8 cellular contexts compared by ENCODE assay signal in the genomic region with DNA sequence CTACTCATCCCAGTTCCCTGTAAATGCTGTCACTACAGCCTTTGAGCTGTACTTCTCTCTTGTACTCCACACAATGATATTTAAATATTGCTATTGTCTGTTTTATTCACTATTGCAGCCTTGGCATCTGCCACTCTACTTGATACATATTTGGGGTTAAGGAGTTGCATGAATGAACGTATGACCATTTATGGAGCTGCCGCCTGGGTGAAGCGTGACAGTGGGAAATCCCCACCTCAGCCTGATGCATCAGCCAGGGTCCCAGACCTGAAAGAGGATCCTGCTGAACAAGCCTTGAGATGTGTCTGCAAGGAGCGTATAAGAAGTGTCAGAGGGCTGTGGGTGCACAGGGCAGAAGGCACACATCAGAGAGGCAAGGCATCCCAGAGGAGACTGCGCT. TPM values are rescaled to one million over a fixed set of nuclear protein-coding genes. Genes with fewer than 3 reads are reported as not detected.
DNase-seq lines count a peak whose midpoint lies in the region; ATAC-seq and TF ChIP-seq lines count a peak whose summit lies in the region.

No MANE protein-coding gene starts in this region.

- TF ChIP-seq CTCF in GM10248 (IDR thresholded peaks at IDR 0.05; ENCODE audit: control extremely low read depth, extremely low read depth, low read depth, missing control alignments) (no peak), SK-N-SH (IDR thresholded peaks at IDR 0.05) (no peak)

- no peak overlapping the region for H2AFZ ChIP-seq in SK-N-SH (ENCODE audit: low read depth)

- no peak for TF ChIP-seq RAD21 in SK-N-SH (IDR thresholded peaks at IDR 0.05; ENCODE audit: low read length)

- CTCF ChIA-PET in GM10248 (lab: Yijun Ruan, JAX): interaction anchor here (0.9 to 4.3 kb wide), 3 partner anchors 15 to 134 kb away, joined by 3 to 50 read pairs (median 5); no protein-coding TSS in a partner anchor
- CTCF ChIA-PET in SK-N-SH (lab: Yijun Ruan, JAX): interaction anchor here (1.5 kb wide), 1 partner anchor 17 kb away, joined by 7 read pairs; no protein-coding TSS in a partner anchor

- peak overlapping the region; percentile 33 for H3K27ac Mint-ChIP-seq in memory B cell

- H3K79me2 ChIP-seq in SK-N-SH (ENCODE audit: insufficient read depth): no peaks in the 10 kb centered on the region

- DNase-seq in GM10248 (ENCODE audit: extremely low spot score) (peak; percentile 75), T follicular helper cell (ENCODE audit: low read depth) (peak; percentile 3), memory B cell (ENCODE audit: low spot score in 2 of 2) (peak; percentile 60 to 79), RKO (ENCODE audit: low spot score) (no peak), nucleus accumbens (lab: John Stamatoyannopoulos, UW) (no peak), SK-N-SH (no peak), dermis blood vessel endothelial cell (no peak)

- no peak overlapping the region for H3K4me2 ChIP-seq in SK-N-SH

- H3K9me2 ChIP-seq in SK-N-SH: no peaks in the 10 kb centered on the region

- no peak overlapping the region for H3K9ac ChIP-seq in SK-N-SH

- H3K9me3 ChIP-seq in SK-N-SH: no peaks in the 10 kb centered on the region

- peaks cover 38% of the 10 kb centered on the region for H3K4me1 Mint-ChIP-seq in memory B cell

- WGBS in SK-N-SH (ENCODE audit: low lambda C conversion rate): 80% methylated on average over 5 of the region's 5 CpGs

- no peak for TF ChIP-seq EP300 in SK-N-SH (IDR thresholded peaks at IDR 0.05; ENCODE audit: borderline replicate concordance in 1 of 2, low read depth in 1 of 2, low read length in 1 of 2)

- H3K4me1 ChIP-seq in SK-N-SH (ENCODE audit: control insufficient read depth in 1 of 2, insufficient read depth in 2 of 2, low read depth in 1 of 2, low read length in 1 of 2): peaks cover 0 to 7% of the 10 kb centered on the region in 2 experiments; a peak in 2 of 4 replicates

- peaks cover 2% of the 10 kb centered on the region for H3K27me3 Mint-ChIP-seq in memory B cell

- no peaks in the 10 kb centered on the region for H3K36me3 ChIP-seq in SK-N-SH (replicated peaks in 1 of 2; ENCODE audit: control insufficient read depth in 1 of 2, insufficient read depth in 2 of 2, low read length in 1 of 2)

- H3K9me3 Mint-ChIP-seq in memory B cell: peaks cover 2% of the 10 kb centered on the region

- no peak overlapping the region for H3K4me3 ChIP-seq in SK-N-SH (ENCODE audit: low read depth in 2 of 2, low read length in 1 of 2)

- no peaks in the 10 kb centered on the region for H3F3A ChIP-seq in SK-N-SH (replicated peaks; ENCODE audit: insufficient read depth)

- peak overlapping the region; percentile 0 for H3K4me3 Mint-ChIP-seq in memory B cell

- POLR2A ChIA-PET in GM10248 (lab: Yijun Ruan, JAX): no interaction called here
- POLR2A ChIA-PET in SK-N-SH (lab: Yijun Ruan, JAX): no interaction called here

- H3K36me3 Mint-ChIP-seq in memory B cell: no peaks in the 10 kb centered on the region

- no peaks in the 10 kb centered on the region for H4K20me1 ChIP-seq in SK-N-SH (ENCODE audit: insufficient read depth)

- no peak overlapping the region for H3K27ac ChIP-seq in SK-N-SH (ENCODE audit: low read depth in 2 of 2, low read length in 1 of 2)

- peak; percentile 81 for ATAC-seq in GM21717 (IDR thresholded peaks at IDR 0.05; ENCODE audit: unreplicated experiment)
- peak; percentile 96 for ATAC-seq in memory B cell (ENCODE audit: low read depth)

- H3K27me3 ChIP-seq in SK-N-SH (ENCODE audit: insufficient read depth): no peaks in the 10 kb centered on the region; the same call in 1 of the 2 replicates

TF ChIP-seq in SK-N-SH, 30 proteins besides CTCF, POLR2A, EP300 and RAD21:
- TF ChIP-seq NFIC (IDR thresholded peaks at IDR 0.05; ENCODE audit: borderline replicate concordance) (no peak), NRF1 (IDR thresholded peaks at IDR 0.05; ENCODE audit: low read depth, low read length) (no peak)
- TF ChIP-seq, protein P1, sequence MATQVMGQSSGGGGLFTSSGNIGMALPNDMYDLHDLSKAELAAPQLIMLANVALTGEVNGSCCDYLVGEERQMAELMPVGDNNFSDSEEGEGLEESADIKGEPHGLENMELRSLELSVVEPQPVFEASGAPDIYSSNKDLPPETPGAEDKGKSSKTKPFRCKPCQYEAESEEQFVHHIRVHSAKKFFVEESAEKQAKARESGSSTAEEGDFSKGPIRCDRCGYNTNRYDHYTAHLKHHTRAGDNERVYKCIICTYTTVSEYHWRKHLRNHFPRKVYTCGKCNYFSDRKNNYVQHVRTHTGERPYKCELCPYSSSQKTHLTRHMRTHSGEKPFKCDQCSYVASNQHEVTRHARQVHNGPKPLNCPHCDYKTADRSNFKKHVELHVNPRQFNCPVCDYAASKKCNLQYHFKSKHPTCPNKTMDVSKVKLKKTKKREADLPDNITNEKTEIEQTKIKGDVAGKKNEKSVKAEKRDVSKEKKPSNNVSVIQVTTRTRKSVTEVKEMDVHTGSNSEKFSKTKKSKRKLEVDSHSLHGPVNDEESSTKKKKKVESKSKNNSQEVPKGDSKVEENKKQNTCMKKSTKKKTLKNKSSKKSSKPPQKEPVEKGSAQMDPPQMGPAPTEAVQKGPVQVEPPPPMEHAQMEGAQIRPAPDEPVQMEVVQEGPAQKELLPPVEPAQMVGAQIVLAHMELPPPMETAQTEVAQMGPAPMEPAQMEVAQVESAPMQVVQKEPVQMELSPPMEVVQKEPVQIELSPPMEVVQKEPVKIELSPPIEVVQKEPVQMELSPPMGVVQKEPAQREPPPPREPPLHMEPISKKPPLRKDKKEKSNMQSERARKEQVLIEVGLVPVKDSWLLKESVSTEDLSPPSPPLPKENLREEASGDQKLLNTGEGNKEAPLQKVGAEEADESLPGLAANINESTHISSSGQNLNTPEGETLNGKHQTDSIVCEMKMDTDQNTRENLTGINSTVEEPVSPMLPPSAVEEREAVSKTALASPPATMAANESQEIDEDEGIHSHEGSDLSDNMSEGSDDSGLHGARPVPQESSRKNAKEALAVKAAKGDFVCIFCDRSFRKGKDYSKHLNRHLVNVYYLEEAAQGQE (IDR thresholded peaks at IDR 0.05; ENCODE audit: low read depth, low read length): no peak
- TF ChIP-seq, protein P2, sequence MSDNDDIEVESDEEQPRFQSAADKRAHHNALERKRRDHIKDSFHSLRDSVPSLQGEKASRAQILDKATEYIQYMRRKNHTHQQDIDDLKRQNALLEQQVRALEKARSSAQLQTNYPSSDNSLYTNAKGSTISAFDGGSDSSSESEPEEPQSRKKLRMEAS (IDR thresholded peaks at IDR 0.05; ENCODE audit: low read depth): no peak

RNA-seq across cellular contexts. Expression of a gene that starts 39.1 kb away (rescaled TPM):
- 33.0 and 36.6 TPM in 2 replicates for polyA plus RNA-seq in SK-N-SH (2012; rRNA removed)
- polyA plus RNA-seq in SK-N-SH (2012; cell fraction: cytosol; rRNA removed): 30.0 and 35.2 TPM in 2 replicates
- polyA plus RNA-seq in SK-N-SH (2012; cell fraction: nucleus; rRNA removed): 15.0 and 25.6 TPM in 2 replicates
- 43.2 and 63.1 TPM in 2 replicates for total RNA-seq in dermis blood vessel endothelial cell

RNA-seq across cellular contexts. Expression of a gene that starts 43.1 kb away (rescaled TPM):
- polyA plus RNA-seq in SK-N-SH (2012; rRNA removed): 36.3 and 48.5 TPM in 2 replicates
- polyA plus RNA-seq in SK-N-SH (2012; cell fraction: cytosol; rRNA removed): 48.3 and 51.1 TPM in 2 replicates
- polyA plus RNA-seq in SK-N-SH (2012; cell fraction: nucleus; rRNA removed): 30.2 and 52.0 TPM in 2 replicates
- 58.5 and 91.5 TPM in 2 replicates for total RNA-seq in dermis blood vessel endothelial cell

Comparison
In these comparisons a context has a peak if more than half of its experiments do, and no peak if none do; other contexts are left out.
1. DNase-seq: peak in GM10248 (single experiment), T follicular helper cell (single experiment) and memory B cell (2 of 2); none in RKO (single experiment), nucleus accumbens (0 of 56), SK-N-SH (single experiment) and dermis blood vessel endothelial cell (single experiment).